In the genomic region with DNA sequence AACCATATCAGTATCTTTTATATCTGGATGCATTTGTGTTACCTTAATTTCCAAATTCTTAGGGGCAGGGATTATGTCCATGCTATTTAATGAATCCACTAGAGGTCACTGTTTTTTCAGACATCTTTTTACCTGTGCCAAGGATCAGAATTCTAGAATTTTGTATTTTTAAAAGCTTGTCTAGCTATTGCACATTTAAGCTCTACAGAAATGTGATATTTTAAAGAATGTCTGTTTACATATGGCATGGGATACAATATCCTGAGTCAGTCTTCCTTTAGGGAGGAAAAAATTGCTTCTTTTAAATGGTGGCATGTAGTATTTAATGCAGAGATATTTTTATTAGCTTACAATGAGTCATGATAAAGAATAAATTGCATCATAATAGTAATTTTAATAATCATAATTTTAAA, we compare ENCODE assay signal across 8 cellular contexts. TPM values are rescaled to one million over a fixed set of nuclear protein-coding genes. Genes with fewer than 3 reads are reported as not detected.
DNase-seq lines count a peak whose midpoint lies in the region; ATAC-seq, FAIRE-seq and TF ChIP-seq lines count a peak whose summit lies in the region.

No MANE protein-coding gene starts in this region.

- H3K9me3 ChIP-seq in K562 (replicated peaks; ENCODE audit: control insufficient read depth, insufficient read depth, low read depth, low read length) (no peaks in the 10 kb centered on the region), liver (ENCODE audit: control insufficient read depth in 4 of 4, low read length in 3 of 4) (no peaks in the 10 kb centered on the region)

- BruUV-seq in K562 (replicated peaks; lab: Mats Ljungman, UMichigan) = no TSS peak

- TF ChIP-seq CTCF in GM12872 (IDR thresholded peaks at IDR 0.05; ENCODE audit: insufficient read depth, low read depth, low read length) (peak; percentile 41; the same call in 2 of the 3 replicates), K562 (IDR thresholded peaks at IDR 0.05 in 2 of 3, conservative IDR thresholded peaks at IDR 0.05 in 1 of 3; ENCODE audit: insufficient read depth in 2 of 3, low read depth in 1 of 3, low read length in 3 of 3) (peak in 2 of 3 experiments; percentile 38 to 71; a peak in 3 of 6 replicates), liver (IDR thresholded peaks at IDR 0.05; ENCODE audit: low read depth, low read length, missing input control) (peak; percentile 57)

- H4K20me1 ChIP-seq in K562 (replicated peaks; ENCODE audit: control insufficient read depth, insufficient read depth, low read length) = no peaks in the 10 kb centered on the region; the same call in 1 of the 2 replicates

- no peak overlapping the region for H3K27ac ChIP-seq in K562 (ENCODE audit: extremely low read depth, low read depth, low read length)
- H3K27ac ChIP-seq in liver (ENCODE audit: low read depth in 1 of 2, low read length in 2 of 2) = no peak overlapping the region

- H3K4me3 ChIP-seq in K562 (no peak overlapping the region), liver (ENCODE audit: low read depth in 1 of 3, low read length in 3 of 3) (no peak overlapping the region)

- no peaks in the 10 kb centered on the region for H3K9me1 ChIP-seq in K562 (ENCODE audit: control insufficient read depth, insufficient read depth, low read length)

- TF ChIP-seq RAD21 in K562 (CRISPR knock-in tag; conservative IDR thresholded peaks at IDR 0.05 in 1 of 2, IDR thresholded peaks at IDR 0.05 in 1 of 2) = peak; percentile 82 to 88
- TF ChIP-seq RAD21 in liver (IDR thresholded peaks at IDR 0.05) = peak; percentile 83

- peak; percentile 80 for ATAC-seq in K562
- no peak for ATAC-seq in GM21526 (IDR thresholded peaks at IDR 0.05; ENCODE audit: low FRiP score, unreplicated experiment)
- no peak for ATAC-seq in GM21423 (IDR thresholded peaks at IDR 0.05; ENCODE audit: unreplicated experiment)

- CTCF ChIA-PET in K562 (lab: Yijun Ruan, JAX; ENCODE audit: low intra/inter-chr PET ratio) = interaction anchor here (0.6 to 2.2 kb wide), 3 partner anchors 176 to 313 kb away, joined by 3 to 11 read pairs (median 6); a partner anchor contains a TSS

- intact Hi-C loops in K562 (cut with micrococcal nuclease) = loop anchor here (1.0 to 10.0 kb wide), 4 partner anchors 135 to 525 kb away; a partner anchor contains a TSS

- H3K9ac ChIP-seq in K562 (ENCODE audit: insufficient read depth in 1 of 2, low read depth in 2 of 2, low read length in 2 of 2) (no peak overlapping the region), liver (ENCODE audit: low read depth in 1 of 2, low read length in 2 of 2) (no peak overlapping the region)

- H2AFZ ChIP-seq in K562 (ENCODE audit: low read depth, low read length) = no peak overlapping the region

- FAIRE-seq in A204.1 (lab: Jason Lieb, UNC) (peak; percentile 98), K562 (lab: Jason Lieb, UNC) (no peak)

- no peak for TF ChIP-seq POLR2A in K562 (conservative IDR thresholded peaks at IDR 0.05)

- H3K79me2 ChIP-seq in K562 (ENCODE audit: control insufficient read depth, insufficient read depth, low read length) = no peaks in the 10 kb centered on the region

- in situ Hi-C loops in K562 (cut with MboI) = loop anchor here (5.0 kb wide), 1 partner anchor 307 kb away; no protein-coding TSS in a partner anchor

- DNase-seq in NCI-H2171 (lab: John Stamatoyannopoulos, UW) = peak; percentile 18
- peak in 2 of 4 experiments; percentile 32 to 42 for DNase-seq in K562 (ENCODE audit: extremely low read depth in 1 of 4, low spot score in 3 of 4)
- no peak for DNase-seq in activated naive CD4-positive, alpha-beta T cell (lab: John Stamatoyannopoulos, UW)

- no peaks in the 10 kb centered on the region for H3K27me3 ChIP-seq in K562 (ENCODE audit: control insufficient read depth in 2 of 2, insufficient read depth in 2 of 2, low read length in 2 of 2)
- no peaks in the 10 kb centered on the region for H3K27me3 ChIP-seq in liver (ENCODE audit: control insufficient read depth in 4 of 4, insufficient read depth in 4 of 4, low read length in 3 of 4)

- POLR2A ChIA-PET in K562 (lab: Yijun Ruan, JAX) = interaction anchor here (0.6 kb wide), 1 partner anchor 522 kb away, joined by 3 read pairs; no protein-coding TSS in a partner anchor

- H3K4me2 ChIP-seq in K562 (ENCODE audit: insufficient read depth, low read length) = no peak overlapping the region

- TF ChIP-seq EP300 in K562 (IDR thresholded peaks at IDR 0.05; ENCODE audit: low read length) = no peak

- H3K4me1 ChIP-seq in K562 (replicated peaks in 1 of 2; ENCODE audit: control insufficient read depth in 2 of 2, insufficient read depth in 2 of 2, low read length in 2 of 2) (no peaks in the 10 kb centered on the region), liver (ENCODE audit: control insufficient read depth in 4 of 4, insufficient read depth in 4 of 4, low read length in 3 of 4) (no peaks in the 10 kb centered on the region)

- peaks cover 37% of the 10 kb centered on the region; the same call in 1 of the 3 replicates for H3K36me3 ChIP-seq in K562 (ENCODE audit: control insufficient read depth, insufficient read depth, low read length)
- H3K36me3 ChIP-seq in liver (ENCODE audit: control insufficient read depth in 4 of 4, insufficient read depth in 3 of 4, low read depth in 1 of 4, low read length in 3 of 4) = peaks cover 1 to 10% (median 5%) of the 10 kb centered on the region in 4 donors

TF ChIP-seq in K562, 482 proteins besides CTCF, POLR2A, EP300 and RAD21 (continues in another document):
- TF ChIP-seq SMC3 (conservative IDR thresholded peaks at IDR 0.05; ENCODE audit: insufficient read depth, low read depth, low read length) = peak; percentile 36; the same call in 1 of the 2 replicates

TF ChIP-seq in liver, 16 proteins besides CTCF, POLR2A, EP300 and RAD21 (continues in another document):
- TF ChIP-seq, protein P1, sequence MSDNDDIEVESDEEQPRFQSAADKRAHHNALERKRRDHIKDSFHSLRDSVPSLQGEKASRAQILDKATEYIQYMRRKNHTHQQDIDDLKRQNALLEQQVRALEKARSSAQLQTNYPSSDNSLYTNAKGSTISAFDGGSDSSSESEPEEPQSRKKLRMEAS (IDR thresholded peaks at IDR 0.05) = no peak
- TF ChIP-seq YY1 (IDR thresholded peaks at IDR 0.05) (no peak), FOXA1 (IDR thresholded peaks at IDR 0.05) (no peak), JUND (IDR thresholded peaks at IDR 0.05) (no peak), TAF1 (conservative IDR thresholded peaks at IDR 0.05) (no peak)
- TF ChIP-seq, protein P2, sequence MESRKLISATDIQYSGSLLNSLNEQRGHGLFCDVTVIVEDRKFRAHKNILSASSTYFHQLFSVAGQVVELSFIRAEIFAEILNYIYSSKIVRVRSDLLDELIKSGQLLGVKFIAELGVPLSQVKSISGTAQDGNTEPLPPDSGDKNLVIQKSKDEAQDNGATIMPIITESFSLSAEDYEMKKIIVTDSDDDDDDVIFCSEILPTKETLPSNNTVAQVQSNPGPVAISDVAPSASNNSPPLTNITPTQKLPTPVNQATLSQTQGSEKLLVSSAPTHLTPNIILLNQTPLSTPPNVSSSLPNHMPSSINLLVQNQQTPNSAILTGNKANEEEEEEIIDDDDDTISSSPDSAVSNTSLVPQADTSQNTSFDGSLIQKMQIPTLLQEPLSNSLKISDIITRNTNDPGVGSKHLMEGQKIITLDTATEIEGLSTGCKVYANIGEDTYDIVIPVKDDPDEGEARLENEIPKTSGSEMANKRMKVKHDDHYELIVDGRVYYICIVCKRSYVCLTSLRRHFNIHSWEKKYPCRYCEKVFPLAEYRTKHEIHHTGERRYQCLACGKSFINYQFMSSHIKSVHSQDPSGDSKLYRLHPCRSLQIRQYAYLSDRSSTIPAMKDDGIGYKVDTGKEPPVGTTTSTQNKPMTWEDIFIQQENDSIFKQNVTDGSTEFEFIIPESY (IDR thresholded peaks at IDR 0.05) = no peak

RNA-seq across cellular contexts. Expression of a gene that starts 11.3 kb away (rescaled TPM):
- 8.9 and 48.4 TPM in 2 replicates for total RNA-seq in K562 (2011; cell fraction: chromatin; rRNA removed; ENCODE audit: low replicate concordance)
- 2.2 and 3.0 TPM in 2 replicates for total RNA-seq in K562 (2011; cell fraction: nucleolus; rRNA removed)
- total RNA-seq in K562 (2011; cell fraction: nucleoplasm; rRNA removed) = 5.1 and 10.8 TPM in 2 replicates
- total RNA-seq in K562 (2014; rRNA removed) = 6.2 and 9.6 TPM in 2 replicates
- 37.2 and 43.4 TPM in 2 replicates for total RNA-seq in K562 (2014; rRNA removed; fragmentation: Illumina TruSeq; extraction: Trizol)
- total RNA-seq in K562 (2015; rRNA removed; fragmentation: Illumina TruSeq; extraction: Trizol) = 26.1 and 28.7 TPM in 2 replicates
- total RNA-seq in K562 (2021) = 26.1 and 27.4 TPM in 2 replicates
- 22.1 and 26.8 TPM in 2 replicates for polyA plus RNA-seq in K562 (2011; rRNA removed)
- 4.6 and 8.3 TPM in 2 replicates for polyA plus RNA-seq in K562 (2011; cell fraction: cytosol; rRNA removed)
- polyA plus RNA-seq in K562 (2011; cell fraction: nucleus; rRNA removed) = 6.2 and 9.0 TPM in 2 replicates
- 14.1 and 21.8 TPM in 2 replicates for polyA plus RNA-seq in K562 (2012)
- 29.8 and 36.4 TPM in 2 replicates for polyA plus RNA-seq in K562 (2014; fragmentation: Illumina TruSeq; extraction: Trizol)
- polyA plus RNA-seq in K562 (2014; fragmentation: Nextera tagmentation; extraction: Ambion mirVana) = 10 to 100 TPM; 30.6 to 41.7 TPM
- 16.0 and 16.9 TPM in 2 replicates for polyA plus RNA-seq in K562 (2014; rRNA removed)
- 32.5 and 37.4 TPM in 2 replicates for polyA minus RNA-seq in K562 (2011; rRNA and poly(A)+ RNA removed)
- polyA minus RNA-seq in K562 (2011; cell fraction: cytosol; rRNA and poly(A)+ RNA removed) = 10.4 and 12.2 TPM in 2 replicates
- 4.0 and 13.4 TPM in 2 replicates for polyA minus RNA-seq in K562 (2011; cell fraction: nucleus; rRNA and poly(A)+ RNA removed)
- total RNA-seq in liver = 1 to 10 TPM; 2.7 to 4.9 TPM
- polyA plus RNA-seq in liver = 1 to 10 TPM; 4.0 to 8.6 TPM

RNA-seq across cellular contexts. Expression of a gene that starts 11.4 kb away (rescaled TPM):
- total RNA-seq in K562 (2011; cell fraction: chromatin; rRNA removed; ENCODE audit: low replicate concordance) = 10.7 and 59.1 TPM in 2 replicates
- total RNA-seq in K562 (2011; cell fraction: nucleolus; rRNA removed) = 4.7 and 7.2 TPM in 2 replicates
- 17.6 and 19.1 TPM in 2 replicates for total RNA-seq in K562 (2011; cell fraction: nucleoplasm; rRNA removed)
- total RNA-seq in K562 (2014; rRNA removed) (13.0 and 13.4 TPM in 2 replicates), K562 (2014; rRNA removed; fragmentation: Illumina TruSeq; extraction: Trizol) (24.8 and 25.9 TPM in 2 replicates), K562 (2015; rRNA removed; fragmentation: Illumina TruSeq; extraction: Trizol) (21.2 and 22.8 TPM in 2 replicates), K562 (2021) (13.9 and 14.6 TPM in 2 replicates), liver (1 to 10 TPM; 3.2 to 3.3 TPM)
- polyA plus RNA-seq in K562 (2011; rRNA removed) (13.6 and 19.8 TPM in 2 replicates), K562 (2014; fragmentation: Illumina TruSeq; extraction: Trizol) (15.8 and 19.0 TPM in 2 replicates), K562 (2014; fragmentation: Nextera tagmentation; extraction: Ambion mirVana) (10 to 100 TPM; 18.9 to 22.6 TPM), K562 (2014; rRNA removed) (16.3 and 18.9 TPM in 2 replicates), liver (1 to 10 TPM; 1.1 to 3.7 TPM)
- 0.89 and 2.7 TPM in 2 replicates for polyA plus RNA-seq in K562 (2011; cell fraction: cytosol; rRNA removed)
- polyA plus RNA-seq in K562 (2011; cell fraction: nucleus; rRNA removed) = 8.9 and 11.9 TPM in 2 replicates
- polyA plus RNA-seq in K562 (2012) = 11.2 and 13.2 TPM in 2 replicates
- 11.2 and 12.6 TPM in 2 replicates for polyA minus RNA-seq in K562 (2011; rRNA and poly(A)+ RNA removed)
- polyA minus RNA-seq in K562 (2011; cell fraction: cytosol; rRNA and poly(A)+ RNA removed) = 3.0 and 4.1 TPM in 2 replicates
- polyA minus RNA-seq in K562 (2011; cell fraction: nucleus; rRNA and poly(A)+ RNA removed) = 11.2 and 20.1 TPM in 2 replicates
